Comparison of ENCODE assay signal across 1 cellular context in genomic region chr2:240284503-240285259, GRCh38.
TF ChIP-seq lines count a peak whose summit lies in the region.

No MANE protein-coding gene starts in this region.

TF ChIP-seq in HepG2, 621 proteins besides CTCF, POLR2A, EP300 and RAD21:
- peak; percentile 23; the same call in 1 of the 2 replicates for TF ChIP-seq ZNF768 (CRISPR knock-in tag; IDR thresholded peaks at IDR 0.05)
- TF ChIP-seq, protein P1, sequence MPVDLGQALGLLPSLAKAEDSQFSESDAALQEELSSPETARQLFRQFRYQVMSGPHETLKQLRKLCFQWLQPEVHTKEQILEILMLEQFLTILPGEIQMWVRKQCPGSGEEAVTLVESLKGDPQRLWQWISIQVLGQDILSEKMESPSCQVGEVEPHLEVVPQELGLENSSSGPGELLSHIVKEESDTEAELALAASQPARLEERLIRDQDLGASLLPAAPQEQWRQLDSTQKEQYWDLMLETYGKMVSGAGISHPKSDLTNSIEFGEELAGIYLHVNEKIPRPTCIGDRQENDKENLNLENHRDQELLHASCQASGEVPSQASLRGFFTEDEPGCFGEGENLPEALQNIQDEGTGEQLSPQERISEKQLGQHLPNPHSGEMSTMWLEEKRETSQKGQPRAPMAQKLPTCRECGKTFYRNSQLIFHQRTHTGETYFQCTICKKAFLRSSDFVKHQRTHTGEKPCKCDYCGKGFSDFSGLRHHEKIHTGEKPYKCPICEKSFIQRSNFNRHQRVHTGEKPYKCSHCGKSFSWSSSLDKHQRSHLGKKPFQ (CRISPR knock-in tag; IDR thresholded peaks at IDR 0.05; ENCODE audit: insufficient replicate concordance) = no peak
